Comparison of ENCODE assay signal across 32 cellular contexts in genomic region chrX:147498796-147499195, GRCh38.
"Had no signal": no experiment of that assay in that cellular context is flagged by ENCODE, and none has a peak within 500 bp of the region (broad histone marks: within the 10 kb centered on the region; RNA-seq: fewer than 3 reads in every experiment).

No MANE protein-coding gene starts in this region.

- H3K4me3 ChIP-seq: heart left ventricle, left lung, lower lobe of right lung, neural progenitor cell, prostate gland, skin epidermis, stomach, suprapubic skin, thoracic aorta, tibial artery, upper lobe of right lung, uterus had no signal

- H3K4me1 Mint-ChIP-seq: mesothelial cell of epicardium; naive B cell; natural killer cell; nephron progenitor cell; neural progenitor cell; stimulated activated naive B cell treated with anti-CD40 and anti-IgM and Interleukin-4, amounts not matched to agents 10 μg/mL and 1 μg/mL and 100 μg/mL, for 72 hours had no signal

- FAIRE-seq: keratinocyte had no signal

- H3K36me3 Mint-ChIP-seq: mesothelial cell of epicardium; naive B cell; natural killer cell; neural progenitor cell; stimulated activated naive B cell treated with anti-CD40 and anti-IgM and Interleukin-4, amounts not matched to agents 10 μg/mL and 1 μg/mL and 100 μg/mL, for 72 hours had no signal

- H2AFZ ChIP-seq: neural progenitor cell had no signal

- H3K27me3 ChIP-seq: heart left ventricle, left lung, neural progenitor cell, neutrophil, stomach, suprapubic skin, tibial artery, upper lobe of right lung, uterus had no signal

- H3K4me1 ChIP-seq: heart left ventricle, left lung, lower lobe of right lung, neural progenitor cell, prostate gland, stomach, suprapubic skin, tibial artery, upper lobe of right lung, uterus had no signal

- H3K27ac Mint-ChIP-seq: mesothelial cell of epicardium; naive B cell; natural killer cell; nephron progenitor cell; neural progenitor cell; stimulated activated naive B cell treated with anti-CD40 and anti-IgM and Interleukin-4, amounts not matched to agents 10 μg/mL and 1 μg/mL and 100 μg/mL, for 72 hours had no signal

- H3K4me2 ChIP-seq: neural progenitor cell had no signal

- H3K36me3 ChIP-seq: heart left ventricle, left lung, lower lobe of right lung, neural progenitor cell, neutrophil, prostate gland, stomach, suprapubic skin, thoracic aorta, tibial artery, upper lobe of right lung, uterus had no signal

- H3K9ac ChIP-seq: neural progenitor cell had no signal

- DNase-seq: heart left ventricle; hypothalamus; left colon; left lung; lower lobe of right lung; mammary epithelial cell; mesenchymal stem cell; naive B cell; natural killer cell; nephron progenitor cell; occipital lobe; retina; right cardiac atrium; stimulated activated CD4-positive, alpha-beta T cell treated with anti-CD3 and anti-CD28 coated beads, Interleukin-12 subunit alpha, Interleukin-12 subunit beta, amount 100 ng/mL, for 4 hours; stimulated activated CD4-positive, alpha-beta T cell treated with anti-CD3 and anti-CD28 coated beads, Interleukin-15, amount 100 ng/mL, for 24 hours; stimulated activated CD4-positive, alpha-beta T cell treated with anti-CD3 and anti-CD28 coated beads, Interleukin-2, amount 100 ng/mL, for 24 hours; stimulated activated CD4-positive, alpha-beta T cell treated with anti-CD3 and anti-CD28 coated beads, Interleukin-4, amount 100 ng/mL, for 1 hour; stimulated activated naive B cell treated with anti-CD40 and anti-IgM and Interleukin-4, amounts not matched to agents 10 μg/mL and 1 μg/mL and 100 μg/mL, for 72 hours; stimulated activated naive CD8-positive, alpha-beta T cell treated with anti-CD3 and anti-CD28 coated beads, Interleukin-15, Interleukin-2, amounts not matched to agents 100 U/mL and 50 U/mL, for 24 hours; stomach; tibial artery; trophoblast cell; upper lobe of right lung; uterus had no signal

- H3K9me3 ChIP-seq: heart left ventricle, left lung, lower lobe of right lung, neutrophil, prostate gland, stomach, suprapubic skin, thoracic aorta, tibial artery, upper lobe of right lung, uterus had no signal

- H3K4me3 Mint-ChIP-seq: mesothelial cell of epicardium; naive B cell; natural killer cell; nephron progenitor cell; neural progenitor cell; stimulated activated naive B cell treated with anti-CD40 and anti-IgM and Interleukin-4, amounts not matched to agents 10 μg/mL and 1 μg/mL and 100 μg/mL, for 72 hours had no signal

- H3K27ac ChIP-seq: heart left ventricle, left lung, lower lobe of right lung, neural progenitor cell, neutrophil, prostate gland, skin epidermis, stomach, suprapubic skin, thoracic aorta, tibial artery, upper lobe of right lung, uterus had no signal

- H3K27me3 Mint-ChIP-seq: naive B cell; stimulated activated naive B cell treated with anti-CD40 and anti-IgM and Interleukin-4, amounts not matched to agents 10 μg/mL and 1 μg/mL and 100 μg/mL, for 72 hours had no signal
